Comparison of ENCODE assay signal across 26 cellular contexts in the genomic region with DNA sequence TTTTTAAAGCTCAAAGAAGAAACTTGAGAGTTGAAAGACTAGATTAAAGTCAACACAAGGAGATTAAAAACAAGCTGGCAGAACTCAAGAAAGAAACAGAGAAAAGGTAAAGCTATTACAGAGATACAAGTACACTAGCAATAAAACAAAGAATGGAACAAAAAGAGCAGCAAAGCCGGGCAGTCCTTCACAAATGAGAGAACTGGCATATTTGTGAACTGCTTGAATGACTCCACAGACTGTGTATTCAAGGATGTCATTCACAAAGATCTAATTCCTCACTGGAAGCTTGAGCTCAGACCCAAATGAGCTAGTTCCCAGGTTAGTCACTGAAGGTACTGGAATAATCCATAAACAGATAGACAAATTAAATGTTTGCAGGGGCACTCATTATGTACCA.
"Had no signal": no experiment of that assay in that cellular context is flagged by ENCODE, and none has a peak within 500 bp of the region (broad histone marks: within the 10 kb centered on the region; RNA-seq: fewer than 3 reads in every experiment).

No MANE protein-coding gene starts in this region.

- H3K36me3 ChIP-seq: ascending aorta, SJSA1 had no signal

- H3K27ac ChIP-seq: ascending aorta, SJSA1 had no signal

- DNase-seq: activated CD4-positive, alpha-beta T cell treated with anti-CD3 and anti-CD28 coated beads for 48 hours; activated CD4-positive, alpha-beta T cell treated with anti-CD3 and anti-CD28 coated beads, Interleukin-2, amount 50 U/mL, for 4 hours; activated CD4-positive, CD25-positive, alpha-beta regulatory T cell treated with anti-CD3 and anti-CD28 coated beads, Interleukin-2, amount 50 U/mL, for 72 hours; activated CD8-positive, alpha-beta memory T cell treated with anti-CD3 and anti-CD28 coated beads, Interleukin-2, amount 50 U/mL, for 48 hours; activated CD8-positive, alpha-beta T cell treated with anti-CD3 and anti-CD28 coated beads, Interleukin-2, amount 10 ng/mL, durations not matched to agents 7 days and 5 days; activated effector memory CD4-positive, alpha-beta T cell treated with anti-CD3 and anti-CD28 coated beads, Interleukin-2, amount 50 U/mL, for 16 hours; activated naive CD4-positive, alpha-beta T cell treated with Interleukin-2 at 50 U/mL for 16 hours; activated naive CD8-positive, alpha-beta T cell treated with anti-CD3 and anti-CD28 coated beads, Interleukin-2, amount 50 U/mL, for 24 hours; activated T-cell treated with anti-CD3 and anti-CD28 coated beads, Interleukin-2, amount 50 U/mL, for 1 hour; amniotic stem cell; Kasumi-1; NCI-H146; NCI-H187 treated with DMSO at 0.1 percent for 48 hours; NCI-H2081 treated with DMSO at 0.1 percent for 48 hours; NCI-H345; NCI-H510A; NCI-H526 treated with DMSO at 0.1 percent for 48 hours; NK-92 treated with Interleukin-12 subunit alpha and Interleukin-12 subunit beta, amount 100 ng/mL, for 24 hours; OCI-M1; RPMI8226 had no signal

- H3K4me3 ChIP-seq: ascending aorta, K562, SJSA1 had no signal

- ATAC-seq: activated CD8-positive, alpha-beta T cell treated with anti-CD3 and anti-CD28 coated beads, Interleukin-2, amount 10 ng/mL, durations not matched to agents 7 days and 5 days; activated naive CD8-positive, alpha-beta T cell treated with anti-CD3 and anti-CD28 coated beads, Interleukin-2, amount 50 U/mL, for 24 hours; K562; Panc1; Right ventricle myocardium inferior; WTC11 had no signal

- H3K4me1 ChIP-seq: ascending aorta, SJSA1 had no signal

- H3K9me3 ChIP-seq: ascending aorta, SJSA1 had no signal

- H3K27me3 ChIP-seq: ascending aorta, SJSA1 had no signal
